ENCODE assay signal across 1 cellular context in the genomic region with DNA sequence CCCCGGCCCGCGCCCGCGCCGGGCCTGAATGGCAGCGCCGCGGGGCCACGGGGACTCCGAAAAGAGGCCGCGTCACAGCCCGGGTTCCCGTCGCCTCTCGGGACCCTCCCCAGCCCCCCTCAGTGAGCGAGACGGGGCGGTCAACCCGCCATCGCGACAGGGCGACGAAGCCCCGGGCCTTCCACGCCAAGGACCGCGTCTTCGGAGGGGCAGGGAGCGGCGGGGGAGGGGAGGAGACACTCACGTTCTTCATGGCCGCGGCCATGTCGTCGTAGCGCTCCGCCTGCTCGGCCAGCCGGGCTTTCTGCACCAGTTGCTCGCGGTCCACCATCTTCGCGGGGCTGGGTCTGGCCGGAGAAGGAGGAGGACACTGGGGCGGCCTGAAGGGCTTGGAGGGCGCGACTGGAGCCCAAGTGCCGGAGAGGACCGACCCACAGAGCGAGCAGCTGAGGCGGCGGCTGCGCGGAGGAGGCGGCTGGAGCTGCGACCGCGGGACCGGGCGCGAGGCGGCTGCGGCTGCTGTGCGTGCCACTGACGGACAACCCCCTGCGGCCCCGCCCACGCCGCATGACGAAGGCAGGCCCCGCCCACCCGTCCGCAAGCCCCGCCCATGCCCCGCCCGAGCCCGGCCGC.
TF ChIP-seq lines count a peak whose summit lies in the region.

A gene (minus strand): TSS at position 514 of the 633 bp plus-strand sequence. CDS start 183 bp downstream, at position 331.

TF ChIP-seq in K562, 482 proteins besides CTCF, POLR2A, EP300 and RAD21 (continued from another document and continues in another):
- TF ChIP-seq, protein P1, sequence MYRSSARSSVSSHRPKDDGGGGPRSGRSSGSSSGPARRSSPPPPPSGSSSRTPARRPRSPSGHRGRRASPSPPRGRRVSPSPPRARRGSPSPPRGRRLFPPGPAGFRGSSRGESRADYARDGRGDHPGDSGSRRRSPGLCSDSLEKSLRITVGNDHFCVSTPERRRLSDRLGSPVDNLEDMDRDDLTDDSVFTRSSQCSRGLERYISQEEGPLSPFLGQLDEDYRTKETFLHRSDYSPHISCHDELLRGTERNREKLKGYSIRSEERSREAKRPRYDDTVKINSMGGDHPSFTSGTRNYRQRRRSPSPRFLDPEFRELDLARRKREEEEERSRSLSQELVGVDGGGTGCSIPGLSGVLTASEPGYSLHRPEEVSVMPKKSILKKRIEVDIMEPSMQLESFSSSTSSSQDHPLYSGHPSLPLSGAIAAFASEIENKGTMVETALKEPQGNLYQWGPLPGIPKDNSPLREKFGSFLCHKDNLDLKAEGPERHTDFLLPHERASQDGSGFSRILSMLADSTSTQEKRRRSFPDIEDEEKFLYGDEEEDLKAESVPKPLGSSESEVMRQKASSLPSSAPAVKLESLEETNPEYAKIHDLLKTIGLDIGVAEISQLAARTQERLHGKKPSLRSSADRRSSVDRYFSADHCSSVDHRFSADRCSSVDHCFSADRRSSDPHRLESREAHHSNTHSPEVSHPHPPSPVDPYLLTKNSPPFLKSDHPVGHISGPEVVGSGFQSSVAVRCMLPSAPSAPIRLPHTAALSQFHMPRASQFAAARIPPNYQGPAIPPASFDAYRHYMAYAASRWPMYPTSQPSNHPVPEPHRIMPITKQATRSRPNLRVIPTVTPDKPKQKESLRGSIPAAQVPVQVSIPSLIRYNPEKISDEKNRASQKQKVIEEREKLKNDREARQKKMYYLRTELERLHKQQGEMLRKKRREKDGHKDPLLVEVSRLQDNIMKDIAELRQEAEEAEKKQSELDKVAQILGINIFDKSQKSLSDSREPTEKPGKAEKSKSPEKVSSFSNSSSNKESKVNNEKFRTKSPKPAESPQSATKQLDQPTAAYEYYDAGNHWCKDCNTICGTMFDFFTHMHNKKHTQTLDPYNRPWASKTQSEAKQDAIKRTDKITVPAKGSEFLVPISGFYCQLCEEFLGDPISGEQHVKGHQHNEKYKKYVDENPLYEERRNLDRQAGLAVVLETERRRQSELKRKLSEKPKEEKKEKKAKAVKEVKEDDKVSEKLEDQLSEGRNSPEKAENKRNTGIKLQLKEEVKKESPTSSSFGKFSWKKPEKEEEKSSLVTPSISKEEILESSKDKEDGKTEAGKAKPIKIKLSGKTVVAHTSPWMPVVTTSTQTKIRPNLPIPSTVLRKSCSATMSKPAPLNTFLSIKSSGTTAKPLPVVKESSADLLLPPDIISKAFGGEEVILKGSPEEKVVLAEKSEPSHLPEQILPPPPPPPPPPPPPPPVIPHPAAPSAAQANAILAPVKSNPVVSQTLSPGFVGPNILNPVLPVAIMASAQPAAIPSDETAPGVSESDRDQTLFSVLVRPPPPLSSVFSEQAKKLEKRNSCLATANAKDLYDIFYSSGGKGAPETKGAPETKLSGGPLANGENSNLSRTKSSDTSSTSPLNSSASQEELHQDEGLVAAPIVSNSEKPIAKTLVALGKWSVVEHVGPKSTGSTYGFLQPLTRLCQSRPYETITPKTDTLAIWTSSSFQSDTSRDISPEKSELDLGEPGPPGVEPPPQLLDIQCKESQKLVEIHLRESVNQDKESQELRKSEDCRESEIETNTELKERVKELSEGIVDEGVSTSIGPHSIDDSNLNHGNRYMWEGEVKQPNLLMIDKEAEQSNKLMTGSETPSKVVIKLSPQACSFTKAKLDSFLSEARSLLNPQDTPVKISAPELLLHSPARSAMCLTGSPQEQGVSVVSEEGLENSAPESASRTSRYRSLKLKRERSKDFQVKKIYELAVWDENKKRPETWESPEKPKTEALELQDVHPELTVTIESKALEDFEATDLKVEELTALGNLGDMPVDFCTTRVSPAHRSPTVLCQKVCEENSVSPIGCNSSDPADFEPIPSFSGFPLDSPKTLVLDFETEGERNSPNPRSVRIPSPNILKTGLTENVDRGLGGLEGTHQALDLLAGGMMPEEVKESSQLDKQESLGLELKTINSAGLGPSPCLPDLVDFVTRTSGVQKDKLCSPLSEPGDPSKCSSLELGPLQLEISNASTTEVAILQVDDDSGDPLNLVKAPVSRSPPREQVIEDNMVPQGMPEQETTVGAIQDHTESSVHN (IDR thresholded peaks at IDR 0.05; ENCODE audit: borderline replicate concordance in 1 of 2, low read depth in 1 of 2) = no peak
- peak; percentile 90 for TF ChIP-seq KDM5B (IDR thresholded peaks at IDR 0.05; ENCODE audit: insufficient replicate concordance, low read depth, low read length)
- TF ChIP-seq, protein P2, sequence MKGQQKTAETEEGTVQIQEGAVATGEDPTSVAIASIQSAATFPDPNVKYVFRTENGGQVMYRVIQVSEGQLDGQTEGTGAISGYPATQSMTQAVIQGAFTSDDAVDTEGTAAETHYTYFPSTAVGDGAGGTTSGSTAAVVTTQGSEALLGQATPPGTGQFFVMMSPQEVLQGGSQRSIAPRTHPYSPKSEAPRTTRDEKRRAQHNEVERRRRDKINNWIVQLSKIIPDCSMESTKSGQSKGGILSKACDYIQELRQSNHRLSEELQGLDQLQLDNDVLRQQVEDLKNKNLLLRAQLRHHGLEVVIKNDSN (CRISPR knock-in tag; IDR thresholded peaks at IDR 0.05) = no peak
- TF ChIP-seq ZNF324 (CRISPR knock-in tag; IDR thresholded peaks at IDR 0.05) = no peak
- TF ChIP-seq ZNF644 (tag; IDR thresholded peaks at IDR 0.05; ENCODE audit: low read depth) = no peak
- TF ChIP-seq, protein P3, sequence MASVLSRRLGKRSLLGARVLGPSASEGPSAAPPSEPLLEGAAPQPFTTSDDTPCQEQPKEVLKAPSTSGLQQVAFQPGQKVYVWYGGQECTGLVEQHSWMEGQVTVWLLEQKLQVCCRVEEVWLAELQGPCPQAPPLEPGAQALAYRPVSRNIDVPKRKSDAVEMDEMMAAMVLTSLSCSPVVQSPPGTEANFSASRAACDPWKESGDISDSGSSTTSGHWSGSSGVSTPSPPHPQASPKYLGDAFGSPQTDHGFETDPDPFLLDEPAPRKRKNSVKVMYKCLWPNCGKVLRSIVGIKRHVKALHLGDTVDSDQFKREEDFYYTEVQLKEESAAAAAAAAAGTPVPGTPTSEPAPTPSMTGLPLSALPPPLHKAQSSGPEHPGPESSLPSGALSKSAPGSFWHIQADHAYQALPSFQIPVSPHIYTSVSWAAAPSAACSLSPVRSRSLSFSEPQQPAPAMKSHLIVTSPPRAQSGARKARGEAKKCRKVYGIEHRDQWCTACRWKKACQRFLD (CRISPR knock-in tag; IDR thresholded peaks at IDR 0.05) = peak; percentile 74
- TF ChIP-seq POLR3G (IDR thresholded peaks at IDR 0.05; ENCODE audit: extremely low read depth, insufficient read length, insufficient replicate concordance) = no peak
- TF ChIP-seq, protein P4, sequence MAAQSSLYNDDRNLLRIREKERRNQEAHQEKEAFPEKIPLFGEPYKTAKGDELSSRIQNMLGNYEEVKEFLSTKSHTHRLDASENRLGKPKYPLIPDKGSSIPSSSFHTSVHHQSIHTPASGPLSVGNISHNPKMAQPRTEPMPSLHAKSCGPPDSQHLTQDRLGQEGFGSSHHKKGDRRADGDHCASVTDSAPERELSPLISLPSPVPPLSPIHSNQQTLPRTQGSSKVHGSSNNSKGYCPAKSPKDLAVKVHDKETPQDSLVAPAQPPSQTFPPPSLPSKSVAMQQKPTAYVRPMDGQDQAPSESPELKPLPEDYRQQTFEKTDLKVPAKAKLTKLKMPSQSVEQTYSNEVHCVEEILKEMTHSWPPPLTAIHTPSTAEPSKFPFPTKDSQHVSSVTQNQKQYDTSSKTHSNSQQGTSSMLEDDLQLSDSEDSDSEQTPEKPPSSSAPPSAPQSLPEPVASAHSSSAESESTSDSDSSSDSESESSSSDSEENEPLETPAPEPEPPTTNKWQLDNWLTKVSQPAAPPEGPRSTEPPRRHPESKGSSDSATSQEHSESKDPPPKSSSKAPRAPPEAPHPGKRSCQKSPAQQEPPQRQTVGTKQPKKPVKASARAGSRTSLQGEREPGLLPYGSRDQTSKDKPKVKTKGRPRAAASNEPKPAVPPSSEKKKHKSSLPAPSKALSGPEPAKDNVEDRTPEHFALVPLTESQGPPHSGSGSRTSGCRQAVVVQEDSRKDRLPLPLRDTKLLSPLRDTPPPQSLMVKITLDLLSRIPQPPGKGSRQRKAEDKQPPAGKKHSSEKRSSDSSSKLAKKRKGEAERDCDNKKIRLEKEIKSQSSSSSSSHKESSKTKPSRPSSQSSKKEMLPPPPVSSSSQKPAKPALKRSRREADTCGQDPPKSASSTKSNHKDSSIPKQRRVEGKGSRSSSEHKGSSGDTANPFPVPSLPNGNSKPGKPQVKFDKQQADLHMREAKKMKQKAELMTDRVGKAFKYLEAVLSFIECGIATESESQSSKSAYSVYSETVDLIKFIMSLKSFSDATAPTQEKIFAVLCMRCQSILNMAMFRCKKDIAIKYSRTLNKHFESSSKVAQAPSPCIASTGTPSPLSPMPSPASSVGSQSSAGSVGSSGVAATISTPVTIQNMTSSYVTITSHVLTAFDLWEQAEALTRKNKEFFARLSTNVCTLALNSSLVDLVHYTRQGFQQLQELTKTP (IDR thresholded peaks at IDR 0.05; ENCODE audit: low read depth in 1 of 2, partially characterized antibody in 2 of 2) = no peak
- TF ChIP-seq CAMTA2 (CRISPR knock-in tag; conservative IDR thresholded peaks at IDR 0.05) = 0 out of 2 replicates have a peak, but pooled peaks have one; percentile 75
- no peak for TF ChIP-seq SREBF2 (CRISPR knock-in tag; IDR thresholded peaks at IDR 0.05)
- TF ChIP-seq, protein P5, sequence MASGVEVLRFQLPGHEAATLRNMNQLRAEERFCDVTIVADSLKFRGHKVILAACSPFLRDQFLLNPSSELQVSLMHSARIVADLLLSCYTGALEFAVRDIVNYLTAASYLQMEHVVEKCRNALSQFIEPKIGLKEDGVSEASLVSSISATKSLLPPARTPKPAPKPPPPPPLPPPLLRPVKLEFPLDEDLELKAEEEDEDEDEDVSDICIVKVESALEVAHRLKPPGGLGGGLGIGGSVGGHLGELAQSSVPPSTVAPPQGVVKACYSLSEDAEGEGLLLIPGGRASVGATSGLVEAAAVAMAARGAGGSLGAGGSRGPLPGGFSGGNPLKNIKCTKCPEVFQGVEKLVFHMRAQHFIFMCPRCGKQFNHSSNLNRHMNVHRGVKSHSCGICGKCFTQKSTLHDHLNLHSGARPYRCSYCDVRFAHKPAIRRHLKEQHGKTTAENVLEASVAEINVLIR (CRISPR knock-in tag; IDR thresholded peaks at IDR 0.05) = peak; percentile 66
- TF ChIP-seq, protein P6, sequence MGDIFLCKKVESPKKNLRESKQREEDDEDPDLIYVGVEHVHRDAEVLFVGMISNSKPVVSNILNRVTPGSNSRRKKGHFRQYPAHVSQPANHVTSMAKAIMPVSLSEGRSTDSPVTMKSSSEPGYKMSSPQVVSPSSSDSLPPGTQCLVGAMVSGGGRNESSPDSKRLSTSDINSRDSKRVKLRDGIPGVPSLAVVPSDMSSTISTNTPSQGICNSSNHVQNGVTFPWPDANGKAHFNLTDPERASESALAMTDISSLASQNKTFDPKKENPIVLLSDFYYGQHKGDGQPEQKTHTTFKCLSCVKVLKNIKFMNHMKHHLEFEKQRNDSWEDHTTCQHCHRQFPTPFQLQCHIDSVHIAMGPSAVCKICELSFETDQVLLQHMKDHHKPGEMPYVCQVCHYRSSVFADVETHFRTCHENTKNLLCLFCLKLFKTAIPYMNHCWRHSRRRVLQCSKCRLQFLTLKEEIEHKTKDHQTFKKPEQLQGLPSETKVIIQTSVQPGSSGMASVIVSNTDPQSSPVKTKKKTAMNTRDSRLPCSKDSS (IDR thresholded peaks at IDR 0.05; ENCODE audit: low read depth, partially characterized antibody) = no peak
- peak; percentile 64 for TF ChIP-seq TAF9B (IDR thresholded peaks at IDR 0.05; ENCODE audit: partially characterized antibody)
- TF ChIP-seq SMC3 (conservative IDR thresholded peaks at IDR 0.05; ENCODE audit: insufficient read depth, low read depth, low read length) = no peak
- TF ChIP-seq ZNF175 (CRISPR knock-in tag; IDR thresholded peaks at IDR 0.05; ENCODE audit: low read depth) = no peak
- no peak for TF ChIP-seq KAT2B (IDR thresholded peaks at IDR 0.05; ENCODE audit: low read depth, low read length)
- no peak for TF ChIP-seq PTTG1 (tag; IDR thresholded peaks at IDR 0.05; ENCODE audit: low read depth)
- TF ChIP-seq, protein P7, sequence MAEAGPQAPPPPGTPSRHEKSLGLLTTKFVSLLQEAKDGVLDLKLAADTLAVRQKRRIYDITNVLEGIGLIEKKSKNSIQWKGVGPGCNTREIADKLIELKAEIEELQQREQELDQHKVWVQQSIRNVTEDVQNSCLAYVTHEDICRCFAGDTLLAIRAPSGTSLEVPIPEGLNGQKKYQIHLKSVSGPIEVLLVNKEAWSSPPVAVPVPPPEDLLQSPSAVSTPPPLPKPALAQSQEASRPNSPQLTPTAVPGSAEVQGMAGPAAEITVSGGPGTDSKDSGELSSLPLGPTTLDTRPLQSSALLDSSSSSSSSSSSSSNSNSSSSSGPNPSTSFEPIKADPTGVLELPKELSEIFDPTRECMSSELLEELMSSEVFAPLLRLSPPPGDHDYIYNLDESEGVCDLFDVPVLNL (CRISPR knock-in tag; IDR thresholded peaks at IDR 0.05; ENCODE audit: low read depth) = no peak
- TF ChIP-seq, protein P8, sequence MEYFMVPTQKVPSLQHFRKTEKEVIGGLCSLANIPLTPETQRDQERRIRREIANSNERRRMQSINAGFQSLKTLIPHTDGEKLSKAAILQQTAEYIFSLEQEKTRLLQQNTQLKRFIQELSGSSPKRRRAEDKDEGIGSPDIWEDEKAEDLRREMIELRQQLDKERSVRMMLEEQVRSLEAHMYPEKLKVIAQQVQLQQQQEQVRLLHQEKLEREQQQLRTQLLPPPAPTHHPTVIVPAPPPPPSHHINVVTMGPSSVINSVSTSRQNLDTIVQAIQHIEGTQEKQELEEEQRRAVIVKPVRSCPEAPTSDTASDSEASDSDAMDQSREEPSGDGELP (CRISPR knock-in tag; IDR thresholded peaks at IDR 0.05; ENCODE audit: borderline replicate concordance) = peak; percentile 86
- TF ChIP-seq, protein P9, sequence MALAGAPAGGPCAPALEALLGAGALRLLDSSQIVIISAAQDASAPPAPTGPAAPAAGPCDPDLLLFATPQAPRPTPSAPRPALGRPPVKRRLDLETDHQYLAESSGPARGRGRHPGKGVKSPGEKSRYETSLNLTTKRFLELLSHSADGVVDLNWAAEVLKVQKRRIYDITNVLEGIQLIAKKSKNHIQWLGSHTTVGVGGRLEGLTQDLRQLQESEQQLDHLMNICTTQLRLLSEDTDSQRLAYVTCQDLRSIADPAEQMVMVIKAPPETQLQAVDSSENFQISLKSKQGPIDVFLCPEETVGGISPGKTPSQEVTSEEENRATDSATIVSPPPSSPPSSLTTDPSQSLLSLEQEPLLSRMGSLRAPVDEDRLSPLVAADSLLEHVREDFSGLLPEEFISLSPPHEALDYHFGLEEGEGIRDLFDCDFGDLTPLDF (CRISPR knock-in tag; IDR thresholded peaks at IDR 0.05) = no peak; the same call in 1 of the 2 replicates
- TF ChIP-seq RBBP5 (IDR thresholded peaks at IDR 0.05; ENCODE audit: borderline replicate concordance, insufficient read depth, low read length, poor library complexity, severe bottlenecking) = peak; percentile 93
- TF ChIP-seq ZNF282 (CRISPR knock-in tag; IDR thresholded peaks at IDR 0.05) = no peak
- TF ChIP-seq TARDBP (IDR thresholded peaks at IDR 0.05) = peak; percentile 56; the same call in 1 of the 2 replicates
- TF ChIP-seq RUNX1 (IDR thresholded peaks at IDR 0.05; ENCODE audit: low read depth) = no peak
- TF ChIP-seq MECOM (CRISPR knock-in tag; IDR thresholded peaks at IDR 0.05) = no peak
- TF ChIP-seq ZNF239 (CRISPR knock-in tag; IDR thresholded peaks at IDR 0.05) = peak; percentile 11; the same call in 1 of the 2 replicates
- no peak for TF ChIP-seq SAFB2 (IDR thresholded peaks at IDR 0.05; ENCODE audit: borderline replicate concordance, low read depth, low read length, severe bottlenecking)
- TF ChIP-seq DPF2 (IDR thresholded peaks at IDR 0.05) = no peak; the same call in 1 of the 2 replicates
- no peak for TF ChIP-seq ZBTB17 (CRISPR knock-in tag; IDR thresholded peaks at IDR 0.05)
- TF ChIP-seq, protein P10, sequence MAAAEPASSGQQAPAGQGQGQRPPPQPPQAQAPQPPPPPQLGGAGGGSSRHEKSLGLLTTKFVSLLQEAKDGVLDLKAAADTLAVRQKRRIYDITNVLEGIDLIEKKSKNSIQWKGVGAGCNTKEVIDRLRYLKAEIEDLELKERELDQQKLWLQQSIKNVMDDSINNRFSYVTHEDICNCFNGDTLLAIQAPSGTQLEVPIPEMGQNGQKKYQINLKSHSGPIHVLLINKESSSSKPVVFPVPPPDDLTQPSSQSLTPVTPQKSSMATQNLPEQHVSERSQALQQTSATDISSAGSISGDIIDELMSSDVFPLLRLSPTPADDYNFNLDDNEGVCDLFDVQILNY (CRISPR knock-in tag; IDR thresholded peaks at IDR 0.05) = no peak
- TF ChIP-seq PTBP1 (IDR thresholded peaks at IDR 0.05; ENCODE audit: low read depth, low read length) = no peak; the same call in 1 of the 2 replicates
